ENCODE assay signal across 25 cellular contexts in genomic region chr1:24918370-24918769, GRCh38. TPM values are rescaled to one million over a fixed set of nuclear protein-coding genes. Genes with fewer than 3 reads are reported as not detected.
DNase-seq lines count a peak whose midpoint lies in the region; ATAC-seq, FAIRE-seq and TF ChIP-seq lines count a peak whose summit lies in the region.
"Had no signal": no experiment of that assay in that cellular context is flagged by ENCODE, and none has a peak within 500 bp of the region (broad histone marks: within the 10 kb centered on the region; RNA-seq: fewer than 3 reads in every experiment).

No MANE protein-coding gene starts in this region.

- H3K9ac ChIP-seq in astrocyte (ENCODE audit: low read length): no peak overlapping the region

- no peak overlapping the region for H3K4me2 ChIP-seq in astrocyte (ENCODE audit: low read length)
- no peak overlapping the region for H3K4me2 ChIP-seq in osteoblast (ENCODE audit: insufficient read depth, low read length)

- H2AFZ ChIP-seq in astrocyte (ENCODE audit: low read depth, low read length) (no peak overlapping the region), osteoblast (ENCODE audit: low read length) (no peak overlapping the region)

- H3K27me3 ChIP-seq in astrocyte (ENCODE audit: insufficient read depth, low read length): peaks cover 12% of the 10 kb centered on the region
- no peaks in the 10 kb centered on the region for H3K27me3 ChIP-seq in osteoblast (ENCODE audit: insufficient read depth, low read length)
- no peaks in the 10 kb centered on the region for H3K27me3 ChIP-seq in adrenal gland
- H3K27me3 ChIP-seq: vagina had no signal

- H3K4me3 ChIP-seq in astrocyte (ENCODE audit: insufficient read depth, low read depth, low read length) (no peak overlapping the region), osteoblast (ENCODE audit: insufficient read depth, low read length) (no peak overlapping the region), adrenal gland (no peak overlapping the region)
- H3K4me3 ChIP-seq: thoracic aorta, vagina had no signal

- peaks cover 65% of the 10 kb centered on the region for H3K4me1 Mint-ChIP-seq in activated T-cell treated with anti-CD3 and anti-CD28 coated beads, Interleukin-2, amount 50 U/mL, for 72 hours (ENCODE audit: low read depth)
- peaks cover 80% of the 10 kb centered on the region for H3K4me1 Mint-ChIP-seq in activated T-cell treated with anti-CD3 and anti-CD28 coated beads, Interleukin-2, amount 50 U/mL, for 4 hours (ENCODE audit: low read depth)
- H3K4me1 Mint-ChIP-seq in T-cell (peaks cover 41 to 90% (median 77%) of the 10 kb centered on the region in 3 donors), astrocyte (ENCODE audit: low read depth, unreplicated experiment) (no peaks in the 10 kb centered on the region)

- POLR2A ChIA-PET in T-cell (lab: Charles Lee): interaction anchor here in 1 of 2 donors (0.5 kb wide), 1 partner anchor 17 kb away, joined by 6 read pairs; no protein-coding TSS in a partner anchor

- H3K79me2 ChIP-seq in astrocyte (ENCODE audit: insufficient read depth, low read length) (no peaks in the 10 kb centered on the region), osteoblast (ENCODE audit: insufficient read depth, low read length) (no peaks in the 10 kb centered on the region)

- peaks cover 14 to 36% of the 10 kb centered on the region in 2 donors for H3K36me3 Mint-ChIP-seq in activated T-cell treated with anti-CD3 and anti-CD28 coated beads, Interleukin-2, amount 50 U/mL, for 72 hours (ENCODE audit: insufficient read depth in 2 of 2)
- H3K36me3 Mint-ChIP-seq in activated T-cell treated with anti-CD3 and anti-CD28 coated beads, Interleukin-2, amount 50 U/mL, for 4 hours (ENCODE audit: insufficient read depth): peaks cover 42% of the 10 kb centered on the region
- peaks cover 49% of the 10 kb centered on the region for H3K36me3 Mint-ChIP-seq in T-cell
- peaks cover 2% of the 10 kb centered on the region for H3K36me3 Mint-ChIP-seq in astrocyte (ENCODE audit: low read depth, unreplicated experiment)
- H3K36me3 Mint-ChIP-seq: brain had no signal

- no peaks in the 10 kb centered on the region for H3K9me3 Mint-ChIP-seq in activated T-cell treated with anti-CD3 and anti-CD28 coated beads, Interleukin-2, amount 50 U/mL, for 72 hours
- no peaks in the 10 kb centered on the region for H3K9me3 Mint-ChIP-seq in activated T-cell treated with anti-CD3 and anti-CD28 coated beads, Interleukin-2, amount 50 U/mL, for 4 hours
- no peaks in the 10 kb centered on the region for H3K9me3 Mint-ChIP-seq in T-cell
- no peaks in the 10 kb centered on the region for H3K9me3 Mint-ChIP-seq in astrocyte (ENCODE audit: unreplicated experiment)
- H3K9me3 Mint-ChIP-seq: brain had no signal

- intact Hi-C loops in adrenal gland (cut with DNase I): no loop called here

- no peak overlapping the region for H3K27ac ChIP-seq in astrocyte (ENCODE audit: low read depth, low read length)
- no peak overlapping the region for H3K27ac ChIP-seq in osteoblast (ENCODE audit: low read depth, low read length)
- H3K27ac ChIP-seq in adrenal gland: no peak overlapping the region
- H3K27ac ChIP-seq: thoracic aorta, vagina had no signal

- H3K9me3 ChIP-seq in astrocyte (ENCODE audit: insufficient read depth, low read depth, low read length) (no peaks in the 10 kb centered on the region), osteoblast (ENCODE audit: low read depth, low read length) (no peaks in the 10 kb centered on the region), adrenal gland (replicated peaks in 1 of 3) (no peaks in the 10 kb centered on the region)
- H3K9me3 ChIP-seq: thoracic aorta, vagina had no signal

- CTCF ChIA-PET in T-cell (lab: Charles Lee): interaction anchor here in 1 of 2 donors (1.4 kb wide), 1 partner anchor 119 kb away, joined by 4 read pairs; no protein-coding TSS in a partner anchor

- no peaks in the 10 kb centered on the region for H3K27me3 Mint-ChIP-seq in activated T-cell treated with anti-CD3 and anti-CD28 coated beads, Interleukin-2, amount 50 U/mL, for 72 hours (ENCODE audit: low read depth)
- no peaks in the 10 kb centered on the region for H3K27me3 Mint-ChIP-seq in activated T-cell treated with anti-CD3 and anti-CD28 coated beads, Interleukin-2, amount 50 U/mL, for 4 hours (ENCODE audit: low read depth)
- H3K27me3 Mint-ChIP-seq in T-cell (no peaks in the 10 kb centered on the region), astrocyte (ENCODE audit: low read depth, unreplicated experiment) (peaks cover 26% of the 10 kb centered on the region)

- no peak for FAIRE-seq in astrocyte (lab: Jason Lieb, UNC)
- FAIRE-seq: small intestine had no signal

- TF ChIP-seq CTCF in astrocyte (IDR thresholded peaks at IDR 0.05; ENCODE audit: insufficient read depth, low read depth, low read length) (no peak), osteoblast (IDR thresholded peaks at IDR 0.05; ENCODE audit: extremely low read depth, low read depth, low read length) (no peak), adrenal gland (IDR thresholded peaks at IDR 0.05) (no peak)

- WGBS in adrenal gland, 4 donors: 94 to 100% (median 96%) methylated on average over 1 to 2 of the region's 2 CpGs

- peak overlapping the region in 1 of 2 donors; percentile 20 for H3K4me3 Mint-ChIP-seq in activated T-cell treated with anti-CD3 and anti-CD28 coated beads, Interleukin-2, amount 50 U/mL, for 72 hours
- no peak overlapping the region for H3K4me3 Mint-ChIP-seq in activated T-cell treated with anti-CD3 and anti-CD28 coated beads, Interleukin-2, amount 50 U/mL, for 4 hours
- H3K4me3 Mint-ChIP-seq in T-cell: no peak overlapping the region
- no peak overlapping the region for H3K4me3 Mint-ChIP-seq in astrocyte (ENCODE audit: unreplicated experiment)
- H3K4me3 Mint-ChIP-seq: brain had no signal

- H3K27ac Mint-ChIP-seq in activated T-cell treated with anti-CD3 and anti-CD28 coated beads, Interleukin-2, amount 50 U/mL, for 72 hours: peak overlapping the region; percentile 77
- H3K27ac Mint-ChIP-seq in T-cell: peak overlapping the region; percentile 76 to 80
- H3K27ac Mint-ChIP-seq in astrocyte (ENCODE audit: unreplicated experiment): peak overlapping the region; percentile 62
- H3K27ac Mint-ChIP-seq: brain had no signal

- H3K36me3 ChIP-seq in astrocyte (ENCODE audit: insufficient read depth, low read length) (no peaks in the 10 kb centered on the region), osteoblast (ENCODE audit: insufficient read depth, low read length) (peaks cover 4% of the 10 kb centered on the region), adrenal gland (replicated peaks in 1 of 2) (no peaks in the 10 kb centered on the region)
- H3K36me3 ChIP-seq: thoracic aorta, vagina had no signal

- H3K4me1 ChIP-seq in astrocyte (ENCODE audit: insufficient read depth, low read length) (peaks cover 12% of the 10 kb centered on the region), osteoblast (ENCODE audit: insufficient read depth, low read length) (no peaks in the 10 kb centered on the region), adrenal gland (replicated peaks in 1 of 2) (no peaks in the 10 kb centered on the region)

- no peak for ATAC-seq in activated T-cell treated with anti-CD3 and anti-CD28 coated beads, Interleukin-2, amount 50 U/mL, for 72 hours (replicated peaks in 1 of 2)
- ATAC-seq in activated T-cell treated with anti-CD3 and anti-CD28 coated beads, Interleukin-2, amount 50 U/mL, for 4 hours: no peak
- ATAC-seq in T-cell (replicated peaks in 1 of 4) (no peak), HG03460 (IDR thresholded peaks at IDR 0.05; ENCODE audit: unreplicated experiment) (no peak)
- ATAC-seq: HCT116, left lobe of liver, Panc1 had no signal

- no peaks in the 10 kb centered on the region for H4K20me1 ChIP-seq in astrocyte (ENCODE audit: insufficient read depth, low read length)
- H4K20me1 ChIP-seq in osteoblast (ENCODE audit: insufficient read depth, low read length): no peaks in the 10 kb centered on the region

- no peak for TF ChIP-seq POLR2A in adrenal gland (IDR thresholded peaks at IDR 0.05)

- no peak for DNase-seq in activated T-cell treated with anti-CD3 and anti-CD28 coated beads, Interleukin-2, amount 50 U/mL, for 72 hours
- DNase-seq in activated T-cell treated with anti-CD3 and anti-CD28 coated beads, Interleukin-2, amount 50 U/mL, for 4 hours: no peak
- DNase-seq in T-cell: no peak
- no peak for DNase-seq in astrocyte (ENCODE audit: low read depth)
- peak; percentile 88 for DNase-seq in osteoblast (ENCODE audit: insufficient read length, low spot score, missing footprints)
- DNase-seq in adrenal gland: no peak
- no peak for DNase-seq in NCI-H1436 treated with DMSO at 0.1 percent for 48 hours (lab: John Stamatoyannopoulos, UW)
- DNase-seq: Calu3; foreskin fibroblast; mesendoderm; NCI-H1092 treated with DMSO at 0.1 percent for 48 hours; NCI-H1930; NCI-H526; SIG-M5; small intestine; stimulated activated CD4-positive, alpha-beta T cell treated with anti-CD3 and anti-CD28 coated beads, Interleukin-1b, Interleukin-23, amount 100 ng/mL, for 48 hours; T-helper 1 cell had no signal

RNA-seq across cellular contexts. Expression of gene RUNX3, which starts 11.7 kb away (rescaled TPM):
- total RNA-seq in activated T-cell treated with anti-CD3 and anti-CD28 coated beads, Interleukin-2, amount 50 U/mL, for 72 hours: 100 to 1,000 TPM; 254 to 298 TPM
- 100 to 1,000 TPM; 236 to 264 (median 258) TPM for total RNA-seq in activated T-cell treated with anti-CD3 and anti-CD28 coated beads, Interleukin-2, amount 50 U/mL, for 4 hours
- total RNA-seq in T-cell (100 to 1,000 TPM; 140 to 220 (median 145) TPM), astrocyte (2.1 and 2.5 TPM in 2 replicates), osteoblast (1.8 and 3.6 TPM in 2 replicates), adrenal gland (1 to 10 TPM in 7 of 8 donors, under 1 TPM in 1; 0.79 to 7.5 (median 3.4) TPM)
- 1 to 10 TPM in 1 of 3 donors, under 1 TPM in 2; 0.73 to 1.0 (median 0.94) TPM for polyA plus RNA-seq in adrenal gland
- total RNA-seq: myocyte had no signal

Comparison
In these comparisons a context has a peak if more than half of its experiments do, and no peak if none do; other contexts are left out.
1. RNA of gene RUNX3, which starts 11.7 kb away (total RNA-seq): 254 to 298 TPM in activated T-cell treated with anti-CD3 and anti-CD28 coated beads, Interleukin-2, amount 50 U/mL, for 72 hours, 236 to 264 TPM in activated T-cell treated with anti-CD3 and anti-CD28 coated beads, Interleukin-2, amount 50 U/mL, for 4 hours and 140 to 220 TPM in T-cell; 1.8 to 3.6 TPM in osteoblast, 0.79 to 7.5 TPM in adrenal gland and 2.1 to 2.5 TPM in astrocyte; every median in the first group is over 10 times any median in the second.
2. Peak in every context shown above with its lines, with median percentiles within 50 percentile points of each other: H3K27ac Mint-ChIP-seq.